ENCODE assay signal across 2 cellular contexts in genomic region chr20:43248341-43248740, GRCh38.
TF ChIP-seq lines count a peak whose summit lies in the region.

No MANE protein-coding gene starts in this region.

TF ChIP-seq in A549, 52 proteins besides CTCF, POLR2A, EP300 and RAD21:
- TF ChIP-seq MAFK (IDR thresholded peaks at IDR 0.05; ENCODE audit: partially characterized antibody), result peak; percentile 70
- TF ChIP-seq ZFP36 (IDR thresholded peaks at IDR 0.05; ENCODE audit: borderline replicate concordance, partially characterized antibody), result no peak
- no peak for TF ChIP-seq NR3C1 (IDR thresholded peaks at IDR 0.05)

TF ChIP-seq in K562, 482 proteins besides CTCF, POLR2A, EP300 and RAD21:
- TF ChIP-seq ZNF41 (CRISPR knock-in tag; conservative IDR thresholded peaks at IDR 0.05), result no peak
- TF ChIP-seq HNRNPLL (IDR thresholded peaks at IDR 0.05; ENCODE audit: low read depth, low read length, poor library complexity, severe bottlenecking), result no peak
- peak; percentile 40; the same call in 1 of the 2 replicates for TF ChIP-seq ZNF316 (IDR thresholded peaks at IDR 0.05)
